Comparison of ENCODE assay signal across 15 cellular contexts in the genomic region with DNA sequence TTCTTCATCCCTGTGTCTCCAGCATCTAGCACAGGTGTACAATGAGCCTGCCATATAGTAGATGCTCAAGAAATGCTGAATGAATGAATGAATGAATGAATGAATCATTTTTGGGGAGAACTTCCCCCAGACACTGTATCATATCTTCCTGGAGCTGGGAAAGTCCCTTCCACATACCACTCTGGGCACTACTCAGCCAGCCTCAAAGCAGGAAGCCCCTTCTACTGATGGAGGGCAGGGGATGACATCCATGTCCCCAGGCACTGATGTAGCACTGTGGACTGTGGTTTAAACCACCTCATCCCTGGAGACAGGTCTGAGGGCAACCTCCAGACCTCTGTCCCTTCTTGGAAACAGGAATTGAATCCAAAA. TPM values are rescaled to one million over a fixed set of nuclear protein-coding genes. Genes with fewer than 3 reads are reported as not detected.
DNase-seq lines count a peak whose midpoint lies in the region; ATAC-seq and TF ChIP-seq lines count a peak whose summit lies in the region.
"Had no signal": no experiment of that assay in that cellular context is flagged by ENCODE, and none has a peak within 500 bp of the region (broad histone marks: within the 10 kb centered on the region; RNA-seq: fewer than 3 reads in every experiment).

No MANE protein-coding gene starts in this region.

- H3K4me2 ChIP-seq in DND-41 (ENCODE audit: insufficient read depth, low read length), result peak overlapping the region; percentile 69
- H3K4me2 ChIP-seq: GM23338 had no signal

- peaks cover 80% of the 10 kb centered on the region for H3K36me3 ChIP-seq in DND-41 (ENCODE audit: insufficient read depth, low read length)
- H3K36me3 ChIP-seq: sigmoid colon had no signal

- no peaks in the 10 kb centered on the region for H3K27me3 ChIP-seq in DND-41 (ENCODE audit: insufficient read depth, low read length, poor library complexity)
- H3K27me3 ChIP-seq in HL-60 (ENCODE audit: insufficient read depth, poor library complexity, severe bottlenecking), result no peaks in the 10 kb centered on the region

- H3K79me2 ChIP-seq in DND-41 (ENCODE audit: insufficient read depth, low read length), result peaks cover 100% of the 10 kb centered on the region

- H3K9me3 Mint-ChIP-seq in activated CD8-positive, alpha-beta T cell treated with anti-CD3 and anti-CD28 coated beads, Interleukin-2, amount 10 ng/mL, durations not matched to agents 7 days and 5 days (ENCODE audit: insufficient read depth), result no peaks in the 10 kb centered on the region
- peaks cover 3% of the 10 kb centered on the region for H3K9me3 Mint-ChIP-seq in memory B cell
- H3K9me3 Mint-ChIP-seq: GM23338, WTC11 had no signal

- ATAC-seq in DND-41 (ENCODE audit: insufficient read depth, low read depth) (no peak), memory B cell (ENCODE audit: low read depth) (peak; percentile 40), GM19397 (IDR thresholded peaks at IDR 0.05; ENCODE audit: unreplicated experiment) (no peak)
- no peak for ATAC-seq in activated CD8-positive, alpha-beta T cell treated with anti-CD3 and anti-CD28 coated beads, Interleukin-2, amount 10 ng/mL, durations not matched to agents 7 days and 5 days
- ATAC-seq: GM23338, WTC11 had no signal

- no peaks in the 10 kb centered on the region for H3K9me3 ChIP-seq in DND-41 (ENCODE audit: insufficient read depth, low read length, severe bottlenecking)

- peak overlapping the region; percentile 86 for H3K27ac ChIP-seq in DND-41 (ENCODE audit: low read length)
- peak overlapping the region; percentile 72 for H3K27ac ChIP-seq in HL-60 (replicated peaks)
- H3K27ac ChIP-seq: SK-N-MC had no signal

- POLR2A ChIA-PET in activated CD8-positive, alpha-beta T cell treated with anti-CD3 and anti-CD28 coated beads, Interleukin-2, amount 10 ng/mL, durations not matched to agents 7 days and 5 days (lab: Charles Lee), result interaction anchor here (0.5 to 1.1 kb wide), 2 partner anchors 63 to 963 kb away, joined by 3 read pairs; no protein-coding TSS in a partner anchor

- H3K27me3 Mint-ChIP-seq in activated CD8-positive, alpha-beta T cell treated with anti-CD3 and anti-CD28 coated beads, Interleukin-2, amount 10 ng/mL, durations not matched to agents 7 days and 5 days (ENCODE audit: low read depth), result no peaks in the 10 kb centered on the region
- H3K27me3 Mint-ChIP-seq in memory B cell, result peaks cover 5% of the 10 kb centered on the region

- peaks cover 74% of the 10 kb centered on the region for H3K4me1 ChIP-seq in DND-41 (ENCODE audit: insufficient read depth, low read length)

- peaks cover 42% of the 10 kb centered on the region for H4K20me1 ChIP-seq in DND-41 (ENCODE audit: insufficient read depth, low read length)

- H3K4me3 ChIP-seq in DND-41 (ENCODE audit: low read depth in 1 of 2, low read length in 2 of 2) (peak overlapping the region in 1 of 2 experiments; percentile 80; a peak in 3 of 4 replicates), HL-60 (replicated peaks; ENCODE audit: insufficient read depth, low read length) (no peak overlapping the region)
- H3K4me3 ChIP-seq: GM23338, sigmoid colon, SK-N-MC had no signal

- H3K4me3 Mint-ChIP-seq in activated CD8-positive, alpha-beta T cell treated with anti-CD3 and anti-CD28 coated beads, Interleukin-2, amount 10 ng/mL, durations not matched to agents 7 days and 5 days, result no peak overlapping the region
- no peak overlapping the region for H3K4me3 Mint-ChIP-seq in memory B cell
- H3K4me3 Mint-ChIP-seq: CD4-positive, alpha-beta T cell; GM23338; natural killer cell; WTC11 had no signal

- CTCF ChIA-PET in activated CD8-positive, alpha-beta T cell treated with anti-CD3 and anti-CD28 coated beads, Interleukin-2, amount 10 ng/mL, durations not matched to agents 7 days and 5 days (lab: Charles Lee), result interaction anchor here (1.0 to 2.0 kb wide), 7 partner anchors 9 to 190 kb away, joined by 3 to 8 read pairs (median 4); no protein-coding TSS in a partner anchor

- H2AFZ ChIP-seq in DND-41 (ENCODE audit: low read depth, low read length), result no peak overlapping the region
- H2AFZ ChIP-seq: GM23338 had no signal

- peak overlapping the region; percentile 66 for H3K27ac Mint-ChIP-seq in activated CD8-positive, alpha-beta T cell treated with anti-CD3 and anti-CD28 coated beads, Interleukin-2, amount 10 ng/mL, durations not matched to agents 7 days and 5 days
- no peak overlapping the region for H3K27ac Mint-ChIP-seq in memory B cell
- H3K27ac Mint-ChIP-seq: CD4-positive, alpha-beta T cell; GM23338; natural killer cell; WTC11 had no signal

- H3K9ac ChIP-seq in DND-41 (ENCODE audit: low read depth, low read length), result peak overlapping the region; percentile 100

- H3K36me3 Mint-ChIP-seq in activated CD8-positive, alpha-beta T cell treated with anti-CD3 and anti-CD28 coated beads, Interleukin-2, amount 10 ng/mL, durations not matched to agents 7 days and 5 days (ENCODE audit: low read depth), result peaks cover 23% of the 10 kb centered on the region
- H3K36me3 Mint-ChIP-seq in memory B cell, result no peaks in the 10 kb centered on the region
- H3K36me3 Mint-ChIP-seq: natural killer cell, WTC11 had no signal

- peaks cover 46% of the 10 kb centered on the region for H3K4me1 Mint-ChIP-seq in activated CD8-positive, alpha-beta T cell treated with anti-CD3 and anti-CD28 coated beads, Interleukin-2, amount 10 ng/mL, durations not matched to agents 7 days and 5 days (ENCODE audit: low read depth)
- peaks cover 11% of the 10 kb centered on the region for H3K4me1 Mint-ChIP-seq in memory B cell
- H3K4me1 Mint-ChIP-seq: GM23338, WTC11 had no signal

- DNase-seq in DND-41 (no peak), HL-60 (ENCODE audit: low read depth in 1 of 2, low spot score in 1 of 2) (no peak), memory B cell (ENCODE audit: low spot score in 2 of 2) (no peak), NCI-H524 (lab: John Stamatoyannopoulos, UW) (no peak), HuH-7 (ENCODE audit: low spot score) (no peak)
- no peak for DNase-seq in activated CD8-positive, alpha-beta T cell treated with anti-CD3 and anti-CD28 coated beads, Interleukin-2, amount 10 ng/mL, durations not matched to agents 7 days and 5 days
- DNase-seq: activated effector memory CD4-positive, alpha-beta T cell treated with Interleukin-2 at 50 U/mL for 16 hours; CD4-positive, alpha-beta T cell; natural killer cell; sigmoid colon had no signal

- TF ChIP-seq CTCF in DND-41 (IDR thresholded peaks at IDR 0.05; ENCODE audit: borderline replicate concordance, extremely low read depth, low read length, poor library complexity, severe bottlenecking) (no peak), HL-60 (IDR thresholded peaks at IDR 0.05; ENCODE audit: insufficient read depth, low read length) (no peak)

RNA-seq across cellular contexts. Expression of a gene that starts 4.8 kb away (rescaled TPM):
- 10 to 100 TPM; 23.8 to 24.5 TPM for total RNA-seq in activated CD8-positive, alpha-beta T cell treated with anti-CD3 and anti-CD28 coated beads, Interleukin-2, amount 10 ng/mL, durations not matched to agents 7 days and 5 days

RNA-seq across cellular contexts. Expression of a gene that starts 37.9 kb away (rescaled TPM):
- total RNA-seq in activated CD8-positive, alpha-beta T cell treated with anti-CD3 and anti-CD28 coated beads, Interleukin-2, amount 10 ng/mL, durations not matched to agents 7 days and 5 days, result 100 to 1,000 TPM; 140 TPM
- total RNA-seq: LHCN-M2 had no signal

RNA-seq across cellular contexts. Expression of a gene that starts 45.1 kb away (rescaled TPM):
- 10 to 100 TPM; 66.3 to 67.3 TPM for total RNA-seq in activated CD8-positive, alpha-beta T cell treated with anti-CD3 and anti-CD28 coated beads, Interleukin-2, amount 10 ng/mL, durations not matched to agents 7 days and 5 days

RNA-seq across cellular contexts. Expression of a gene that starts 46.5 kb away (rescaled TPM):
- total RNA-seq in activated CD8-positive, alpha-beta T cell treated with anti-CD3 and anti-CD28 coated beads, Interleukin-2, amount 10 ng/mL, durations not matched to agents 7 days and 5 days, result under 1 TPM; 0.08 to 0.71 TPM
